ENCODE assay signal across 1 cellular context in the genomic region with DNA sequence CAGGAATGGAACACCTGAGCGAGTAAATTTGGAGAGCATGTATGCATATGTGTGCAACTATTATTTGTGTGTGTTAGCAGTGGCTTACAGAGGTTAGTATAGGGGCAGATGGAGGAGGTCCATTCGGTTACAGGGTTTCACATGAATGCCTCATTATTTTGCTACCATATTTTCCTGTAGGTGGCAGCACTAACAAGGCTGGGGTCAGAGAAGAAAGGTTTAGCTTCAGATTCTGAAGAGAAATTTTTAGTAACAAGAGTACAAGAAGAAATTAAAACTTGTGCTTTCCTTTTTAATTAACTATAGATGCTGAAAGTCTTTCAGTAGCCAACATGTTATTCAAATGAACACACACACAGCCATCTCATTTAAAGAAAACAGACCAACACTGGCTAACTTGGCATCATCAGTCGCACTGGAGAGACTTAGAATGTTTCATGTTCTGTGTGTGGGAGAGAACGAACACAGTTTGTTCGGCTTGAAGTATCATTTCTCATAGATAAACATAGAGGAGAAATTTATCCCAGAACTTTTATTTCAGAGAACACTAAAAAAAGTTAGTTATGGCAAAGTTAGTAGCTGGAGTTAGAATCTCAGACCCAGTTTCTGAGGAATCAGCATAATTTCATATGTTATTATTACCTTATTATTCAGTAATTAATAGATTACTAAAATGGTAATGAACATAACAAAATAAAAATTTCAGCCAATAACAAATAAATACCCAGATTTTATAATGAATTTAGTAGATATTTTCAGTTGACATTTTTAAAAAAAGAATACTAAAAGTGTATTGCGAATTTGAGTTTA.
TF ChIP-seq lines count a peak whose summit lies in the region.

No MANE protein-coding gene starts in this region.

TF ChIP-seq in GM23338, 12 proteins besides CTCF, POLR2A, EP300 and RAD21 (continued from another document):
- TF ChIP-seq POLR2AphosphoS5 (IDR thresholded peaks at IDR 0.05; ENCODE audit: low read depth) (no peak), STAT1 (IDR thresholded peaks at IDR 0.05; ENCODE audit: unreplicated experiment) (no peak), JUNB (IDR thresholded peaks at IDR 0.05; ENCODE audit: unreplicated experiment) (no peak), REST (IDR thresholded peaks at IDR 0.05; ENCODE audit: unreplicated experiment) (no peak), EZH2phosphoT487 (IDR thresholded peaks at IDR 0.05; ENCODE audit: unreplicated experiment) (no peak)
- TF ChIP-seq, protein P1, sequence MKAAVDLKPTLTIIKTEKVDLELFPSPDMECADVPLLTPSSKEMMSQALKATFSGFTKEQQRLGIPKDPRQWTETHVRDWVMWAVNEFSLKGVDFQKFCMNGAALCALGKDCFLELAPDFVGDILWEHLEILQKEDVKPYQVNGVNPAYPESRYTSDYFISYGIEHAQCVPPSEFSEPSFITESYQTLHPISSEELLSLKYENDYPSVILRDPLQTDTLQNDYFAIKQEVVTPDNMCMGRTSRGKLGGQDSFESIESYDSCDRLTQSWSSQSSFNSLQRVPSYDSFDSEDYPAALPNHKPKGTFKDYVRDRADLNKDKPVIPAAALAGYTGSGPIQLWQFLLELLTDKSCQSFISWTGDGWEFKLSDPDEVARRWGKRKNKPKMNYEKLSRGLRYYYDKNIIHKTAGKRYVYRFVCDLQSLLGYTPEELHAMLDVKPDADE (IDR thresholded peaks at IDR 0.05) = no peak
